Comparison of ENCODE assay signal across 8 cellular contexts in genomic region chr5:154756871-154757646, GRCh38. TPM values are rescaled to one million over a fixed set of nuclear protein-coding genes. Genes with fewer than 3 reads are reported as not detected.
DNase-seq lines count a peak whose midpoint lies in the region; ATAC-seq and TF ChIP-seq lines count a peak whose summit lies in the region.

No MANE protein-coding gene starts in this region.

- ATAC-seq in left colon, result peak; percentile 7
- ATAC-seq in HG02759 (IDR thresholded peaks at IDR 0.05; ENCODE audit: unreplicated experiment), result no peak

- peaks cover 3% of the 10 kb centered on the region for H3K36me3 Mint-ChIP-seq in chondrocyte (ENCODE audit: low read depth)

- H3K27ac Mint-ChIP-seq in chondrocyte (ENCODE audit: unreplicated experiment), result peak overlapping the region; percentile 97

- peaks cover 59% of the 10 kb centered on the region for H3K4me1 Mint-ChIP-seq in chondrocyte (ENCODE audit: low read depth)

- no peaks in the 10 kb centered on the region for H3K9me3 Mint-ChIP-seq in chondrocyte (ENCODE audit: low read depth)

- H3K27me3 Mint-ChIP-seq in chondrocyte (ENCODE audit: low read depth), result no peaks in the 10 kb centered on the region

- TF ChIP-seq CTCF in chondrocyte (IDR thresholded peaks at IDR 0.05), result no peak

- DNase-seq in C1 segment of cervical spinal cord (lab: John Stamatoyannopoulos, UW) (peak in 12 of 14 donors; percentile 48 to 74 (median 56)), HuH-7.5 (ENCODE audit: low spot score) (peak; percentile 55), chondrocyte (ENCODE audit: low spot score) (no peak), left colon (peak; percentile 62 to 64), kidney glomerular epithelial cell (lab: John Stamatoyannopoulos, UW) (no peak)
- DNase-seq in activated CD4-positive, alpha-beta T cell treated with anti-CD3 and anti-CD28 coated beads for 48 hours, result peak; percentile 67
- DNase-seq in stimulated activated CD4-positive, alpha-beta T cell treated with anti-CD3 and anti-CD28 coated beads, Interleukin-2, amount 100 ng/mL, for 24 hours, result peak; percentile 63

- intact Hi-C loops in left colon (cut with DNase I, micrococcal nuclease), result no loop called here

- H3K4me3 Mint-ChIP-seq in chondrocyte (ENCODE audit: unreplicated experiment), result peak overlapping the region; percentile 96

RNA-seq across cellular contexts. Expression of gene LARP1, which starts 1.9 kb away (rescaled TPM):
- 225 to 272 TPM (median 258 TPM) in 3 replicates for total RNA-seq in chondrocyte
- 100 to 1,000 TPM; 118 to 161 TPM for total RNA-seq in left colon

Comparison
In these comparisons a context has a peak if more than half of its experiments do, and no peak if none do; other contexts are left out.
1. DNase-seq: peak in C1 segment of cervical spinal cord (12 of 14), HuH-7.5 (single experiment), activated CD4-positive, alpha-beta T cell treated with anti-CD3 and anti-CD28 coated beads for 48 hours (single experiment), left colon (2 of 2) and stimulated activated CD4-positive, alpha-beta T cell treated with anti-CD3 and anti-CD28 coated beads, Interleukin-2, amount 100 ng/mL, for 24 hours (2 of 2); none in chondrocyte (single experiment) and kidney glomerular epithelial cell (single experiment).